ENCODE assay signal across 8 cellular contexts in genomic region chr5:88884435-88884877, GRCh38. TPM values are rescaled to one million over a fixed set of nuclear protein-coding genes. Genes with fewer than 3 reads are reported as not detected.
DNase-seq lines count a peak whose midpoint lies in the region; ATAC-seq and TF ChIP-seq lines count a peak whose summit lies in the region.

No MANE protein-coding gene starts in this region.

- WGBS in body of pancreas, 2 donors: 7 to 10% methylated on average over 10 of the region's 10 CpGs

- H3K36me3 ChIP-seq in HUES48 (ENCODE audit: control insufficient read depth, insufficient read depth, low read length) (no peaks in the 10 kb centered on the region), body of pancreas (replicated peaks in 1 of 2; ENCODE audit: insufficient read depth in 1 of 2, low read depth in 2 of 2) (no peaks in the 10 kb centered on the region)

- peaks cover 17% of the 10 kb centered on the region for H3K4me1 Mint-ChIP-seq in memory B cell

- DNase-seq in AG04450 (ENCODE audit: low read depth, low spot score) (no peak), body of pancreas (no peak), memory B cell (ENCODE audit: low spot score in 2 of 2) (no peak), D341Med (ENCODE audit: low spot score) (no peak), glomerular visceral epithelial cell (ENCODE audit: extremely low spot score) (no peak), globus pallidus (ENCODE audit: low spot score) (no peak), HUDEP-2 (lab: John Stamatoyannopoulos, UW; ENCODE audit: unreplicated experiment in 76 of 76) (no peak)

- no peak for ATAC-seq in body of pancreas
- ATAC-seq in memory B cell (ENCODE audit: low read depth): no peak

- peak overlapping the region; percentile 40 for H3K27ac ChIP-seq in AG04450 (ENCODE audit: low read depth, low read length)
- no peak overlapping the region for H3K27ac ChIP-seq in HUES48 (ENCODE audit: low read depth, low read length)
- H3K27ac ChIP-seq in body of pancreas: peak overlapping the region; percentile 10 to 76 (median 58)

- intact Hi-C loops in body of pancreas (cut with DNase I): no loop called here

- POLR2A ChIA-PET in AG04450 (lab: Yijun Ruan, JAX): interaction anchor here (0.6 to 1.4 kb wide), 3 partner anchors 85 to 700 kb away, joined by 3 to 4 read pairs (median 3); no protein-coding TSS in a partner anchor

- peaks cover 2% of the 10 kb centered on the region for H3K36me3 Mint-ChIP-seq in memory B cell

- TF ChIP-seq CTCF in AG04450 (IDR thresholded peaks at IDR 0.05; ENCODE audit: low read depth, low read length): no peak
- TF ChIP-seq CTCF in body of pancreas (IDR thresholded peaks at IDR 0.05): no peak

- CTCF ChIA-PET in AG04450 (lab: Charles Lee): interaction anchor here (0.7 to 5.7 kb wide), 2 partner anchors 156 to 1093 kb away, joined by 3 to 35 read pairs; no protein-coding TSS in a partner anchor

- H3K9me3 Mint-ChIP-seq in memory B cell: no peaks in the 10 kb centered on the region

- H3K9me3 ChIP-seq in AG04450 (ENCODE audit: control insufficient read depth, insufficient read depth, low read length) (no peaks in the 10 kb centered on the region), HUES48 (ENCODE audit: control insufficient read depth, insufficient read depth, low read length) (no peaks in the 10 kb centered on the region), body of pancreas (no peaks in the 10 kb centered on the region)

- peak overlapping the region; percentile 96 for H3K4me3 Mint-ChIP-seq in memory B cell

- no peak for TF ChIP-seq POLR2A in body of pancreas (IDR thresholded peaks at IDR 0.05)

- H3K9ac ChIP-seq in HUES48 (ENCODE audit: low read depth, low read length): no peak overlapping the region

- H3K4me3 ChIP-seq in AG04450 (ENCODE audit: low read depth, low read length) (peak overlapping the region; percentile 71), HUES48 (ENCODE audit: low read depth, low read length) (peak overlapping the region; percentile 71), body of pancreas (peak overlapping the region; percentile 35 to 64)

- H3K27me3 Mint-ChIP-seq in memory B cell: no peaks in the 10 kb centered on the region

- no peaks in the 10 kb centered on the region for H3K27me3 ChIP-seq in AG04450 (ENCODE audit: control insufficient read depth, insufficient read depth, low read length)
- peaks cover 79% of the 10 kb centered on the region for H3K27me3 ChIP-seq in HUES48 (ENCODE audit: control insufficient read depth, insufficient read depth, low read length)
- H3K27me3 ChIP-seq in body of pancreas: no peaks in the 10 kb centered on the region

- H3K27ac Mint-ChIP-seq in memory B cell: peak overlapping the region; percentile 97

- peaks cover 7% of the 10 kb centered on the region; the same call in 1 of the 2 replicates for H3K4me1 ChIP-seq in HUES48 (ENCODE audit: control insufficient read depth, insufficient read depth, low read length)
- H3K4me1 ChIP-seq in body of pancreas: peaks cover 8% of the 10 kb centered on the region

RNA-seq across cellular contexts. Expression of gene MEF2C, which starts 1.5 kb away (rescaled TPM):
- polyA plus RNA-seq in AG04450 (2011; rRNA removed): 2.0 and 3.9 TPM in 2 replicates
- polyA minus RNA-seq in AG04450 (2011; rRNA and poly(A)+ RNA removed): 7.0 and 8.8 TPM in 2 replicates
- total RNA-seq in body of pancreas: 10 to 100 TPM in 1 of 2 donors, 1 to 10 TPM in 1; 7.0 to 23.7 TPM
